8 cellular contexts compared by ENCODE assay signal in genomic region chr12:76037130-76038105, GRCh38. TPM values are rescaled to one million over a fixed set of nuclear protein-coding genes. Genes with fewer than 3 reads are reported as not detected.
DNase-seq lines count a peak whose midpoint lies in the region; ATAC-seq and TF ChIP-seq lines count a peak whose summit lies in the region.

No MANE protein-coding gene starts in this region.

- DNase-seq in DMS53 treated with DMSO at 0.1 percent for 48 hours (lab: John Stamatoyannopoulos, UW; ENCODE audit: unreplicated experiment): peak; percentile 99
- peak; percentile 48 for DNase-seq in NCI-H2196 treated with DMSO at 0.1 percent for 48 hours (lab: John Stamatoyannopoulos, UW; ENCODE audit: unreplicated experiment)
- peak; percentile 88 for DNase-seq in fibroblast of villous mesenchyme (ENCODE audit: low read depth)
- no peak for DNase-seq in omental fat pad (ENCODE audit: low spot score)
- DNase-seq in GOT3 (lab: John Stamatoyannopoulos, UW): no peak

- H3K27ac ChIP-seq in VCaP: no peak overlapping the region

- no peak overlapping the region for H3K4me3 ChIP-seq in fibroblast of villous mesenchyme (ENCODE audit: low read depth, low read length)

- peak; percentile 56 for ATAC-seq in GM19328 (IDR thresholded peaks at IDR 0.05; ENCODE audit: unreplicated experiment)
- ATAC-seq in HG03280 (IDR thresholded peaks at IDR 0.05; ENCODE audit: unreplicated experiment): peak; percentile 80
- ATAC-seq in omental fat pad (ENCODE audit: low FRiP score): peak; percentile 67

- TF ChIP-seq CTCF in VCaP (conservative IDR thresholded peaks at IDR 0.05) (peak; percentile 88), fibroblast of villous mesenchyme (IDR thresholded peaks at IDR 0.05; ENCODE audit: insufficient read depth, low read depth, low read length) (peak; percentile 94), omental fat pad (IDR thresholded peaks at IDR 0.05) (peak in 1 of 3 donors; percentile 74)

RNA-seq across cellular contexts. Expression of gene PHLDA1, which starts 5.8 kb away (rescaled TPM):
- total RNA-seq in fibroblast of villous mesenchyme (68.3 and 70.4 TPM in 2 replicates), omental fat pad (10 to 100 TPM; 14.5 to 56.1 (median 28.5) TPM)

RNA-seq across cellular contexts. Expression of gene NAP1L1, which starts 47.1 kb away (rescaled TPM):
- total RNA-seq in fibroblast of villous mesenchyme (188 and 233 TPM in 2 replicates), omental fat pad (100 to 1,000 TPM; 324 to 488 (median 373) TPM)

Comparison
In these comparisons a context has a peak if more than half of its experiments do, and no peak if none do; other contexts are left out.
1. DNase-seq: peak in DMS53 treated with DMSO at 0.1 percent for 48 hours (single experiment), NCI-H2196 treated with DMSO at 0.1 percent for 48 hours (single experiment) and fibroblast of villous mesenchyme (single experiment); none in omental fat pad (single experiment) and GOT3 (single experiment).
2. Peak in every context shown above with its lines, with median percentiles within 50 percentile points of each other: ATAC-seq.